Comparison of ENCODE assay signal across 14 cellular contexts in the genomic region with DNA sequence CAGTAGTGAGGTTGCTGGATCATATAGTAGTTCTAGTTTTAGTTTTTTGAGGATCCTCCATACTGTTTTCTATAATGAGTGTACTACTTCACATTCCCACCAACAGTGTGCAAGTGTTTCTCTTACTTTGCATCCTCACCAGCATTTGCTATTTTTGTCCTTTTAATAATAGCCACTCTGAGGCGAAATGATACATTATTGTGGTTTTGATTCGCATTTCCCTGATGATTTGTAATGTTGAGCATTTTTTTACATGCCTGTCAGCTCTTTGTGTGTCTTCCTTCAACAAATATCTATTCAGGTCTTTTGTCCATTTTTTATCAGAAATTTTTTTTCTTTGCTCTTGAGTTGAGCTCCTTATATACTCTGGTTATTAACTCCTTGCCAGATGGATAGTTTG.
DNase-seq lines count a peak whose midpoint lies in the region; ATAC-seq and TF ChIP-seq lines count a peak whose summit lies in the region.
"Had no signal": no experiment of that assay in that cellular context is flagged by ENCODE, and none has a peak within 500 bp of the region (broad histone marks: within the 10 kb centered on the region; RNA-seq: fewer than 3 reads in every experiment).

No MANE protein-coding gene starts in this region.

- H3K27ac ChIP-seq in CD8-positive, alpha-beta T cell (ENCODE audit: low read depth, low read length) = no peak overlapping the region
- no peak overlapping the region for H3K27ac ChIP-seq in CD8-positive, alpha-beta memory T cell (ENCODE audit: low read depth, low read length)
- no peak overlapping the region for H3K27ac ChIP-seq in mesendoderm (ENCODE audit: low read depth, low read length)
- H3K27ac ChIP-seq: BLaER1 treated with 17β-estradiol and CSF1 and Interleukin-3, amounts not matched to agents 10 nM and 100 nM had no signal

- H3K4ac ChIP-seq in mesendoderm (ENCODE audit: low read depth, low read length) = no peak overlapping the region

- WGBS in mesendoderm (ENCODE audit: extremely low coverage, insufficient coverage, low lambda C conversion rate) = no CpG with 5 or more reads among the region's 2 CpGs
- 82 to 89% methylated on average over 2 of the region's 2 CpGs for WGBS in lower leg skin, 2 donors

- H3K4me1 ChIP-seq in CD8-positive, alpha-beta T cell (ENCODE audit: insufficient read depth, low read length) = no peaks in the 10 kb centered on the region
- no peaks in the 10 kb centered on the region for H3K4me1 ChIP-seq in CD8-positive, alpha-beta memory T cell (ENCODE audit: insufficient read depth, low read length)
- H3K4me1 ChIP-seq in mesendoderm (ENCODE audit: control insufficient read depth, low read depth, low read length) = no peaks in the 10 kb centered on the region
- H3K4me1 ChIP-seq: BLaER1 treated with 17β-estradiol and CSF1 and Interleukin-3, amounts not matched to agents 10 nM and 100 nM had no signal

- no peak overlapping the region for H4K5ac ChIP-seq in mesendoderm (ENCODE audit: low read length)

- no peak for ATAC-seq in CD8-positive, alpha-beta T cell

- H3K27me3 ChIP-seq in CD8-positive, alpha-beta T cell (ENCODE audit: insufficient read depth, low read length) = no peaks in the 10 kb centered on the region
- no peaks in the 10 kb centered on the region for H3K27me3 ChIP-seq in CD8-positive, alpha-beta memory T cell (ENCODE audit: insufficient read depth, low read length, poor library complexity, severe bottlenecking)
- H3K27me3 ChIP-seq in mesendoderm (ENCODE audit: insufficient read depth, low read length, poor library complexity) = no peaks in the 10 kb centered on the region
- H3K27me3 ChIP-seq: BLaER1 treated with 17β-estradiol and CSF1 and Interleukin-3, amounts not matched to agents 10 nM and 100 nM had no signal

- peaks cover 23% of the 10 kb centered on the region for H3K9me3 Mint-ChIP-seq in CD8-positive, alpha-beta T cell
- H3K9me3 Mint-ChIP-seq in CD8-positive, alpha-beta memory T cell = peaks cover 7 to 21% (median 11%) of the 10 kb centered on the region in 5 donors

- H3K36me3 Mint-ChIP-seq in CD8-positive, alpha-beta T cell = no peaks in the 10 kb centered on the region
- no peaks in the 10 kb centered on the region for H3K36me3 Mint-ChIP-seq in CD8-positive, alpha-beta memory T cell

- H3K56ac ChIP-seq in mesendoderm (ENCODE audit: low read length) = no peak overlapping the region

- no peak overlapping the region for H2BK5ac ChIP-seq in mesendoderm (ENCODE audit: low read length)

- H2BK120ac ChIP-seq in mesendoderm (ENCODE audit: low read depth, low read length) = no peak overlapping the region

- no peak overlapping the region for H4K8ac ChIP-seq in mesendoderm (ENCODE audit: low read depth, low read length)

- in situ Hi-C loops in astrocyte of the spinal cord (cut with HindIII; ENCODE audit: low sequenced_read_pairs) = no loop called here

- no peak overlapping the region for H3K4me2 ChIP-seq in mesendoderm (ENCODE audit: low read length)
- H3K4me2 ChIP-seq: BLaER1 treated with 17β-estradiol and CSF1 and Interleukin-3, amounts not matched to agents 10 nM and 100 nM had no signal

- no peak overlapping the region for H3K27ac Mint-ChIP-seq in CD8-positive, alpha-beta T cell
- H3K27ac Mint-ChIP-seq in CD8-positive, alpha-beta memory T cell = no peak overlapping the region

- H3K79me2 ChIP-seq in mesendoderm (ENCODE audit: control insufficient read depth, insufficient read depth, low read length) = no peaks in the 10 kb centered on the region

- no peaks in the 10 kb centered on the region for H3K79me1 ChIP-seq in mesendoderm (ENCODE audit: low read length)

- no peaks in the 10 kb centered on the region for H3K4me1 Mint-ChIP-seq in CD8-positive, alpha-beta T cell (ENCODE audit: low read depth)
- H3K4me1 Mint-ChIP-seq in CD8-positive, alpha-beta memory T cell = no peaks in the 10 kb centered on the region

- H3K4me3 ChIP-seq in astrocyte of the spinal cord (ENCODE audit: low read depth, low read length) = no peak overlapping the region
- H3K4me3 ChIP-seq in CD8-positive, alpha-beta T cell (ENCODE audit: low read depth, low read length) = no peak overlapping the region
- no peak overlapping the region for H3K4me3 ChIP-seq in CD8-positive, alpha-beta memory T cell (ENCODE audit: low read length)
- no peak overlapping the region for H3K4me3 ChIP-seq in mesendoderm (ENCODE audit: low read length)
- H3K4me3 ChIP-seq in lower leg skin (ENCODE audit: low read depth, poor library complexity, severe bottlenecking) = no peak overlapping the region
- H3K4me3 ChIP-seq: BLaER1 treated with 17β-estradiol and CSF1 and Interleukin-3, amounts not matched to agents 10 nM and 100 nM had no signal

- H2BK15ac ChIP-seq in mesendoderm (replicated peaks; ENCODE audit: low read depth) = no peak overlapping the region

- H3K23ac ChIP-seq in mesendoderm (ENCODE audit: low read length) = no peak overlapping the region

- no peak overlapping the region for H3K18ac ChIP-seq in mesendoderm (ENCODE audit: low read length)

- H3K36me3 ChIP-seq in CD8-positive, alpha-beta T cell (ENCODE audit: insufficient read depth, low read length) = no peaks in the 10 kb centered on the region
- no peaks in the 10 kb centered on the region for H3K36me3 ChIP-seq in CD8-positive, alpha-beta memory T cell (ENCODE audit: insufficient read depth, low read length)
- H3K36me3 ChIP-seq in mesendoderm (ENCODE audit: control insufficient read depth, insufficient read depth, low read length) = no peaks in the 10 kb centered on the region
- H3K36me3 ChIP-seq: BLaER1 treated with 17β-estradiol and CSF1 and Interleukin-3, amounts not matched to agents 10 nM and 100 nM had no signal

- TF ChIP-seq CTCF in astrocyte of the spinal cord (IDR thresholded peaks at IDR 0.05; ENCODE audit: low read depth, low read length) (no peak), lower leg skin (IDR thresholded peaks at IDR 0.05) (no peak)
- no peak for TF ChIP-seq CTCF in CD8-positive, alpha-beta T cell (IDR thresholded peaks at IDR 0.05)

- CTCF ChIA-PET in CD8-positive, alpha-beta T cell (lab: Charles Lee) = no interaction called here
- CTCF ChIA-PET in CD8-positive, alpha-beta memory T cell (lab: Charles Lee) = no interaction called here

- no peaks in the 10 kb centered on the region for H3K27me3 Mint-ChIP-seq in CD8-positive, alpha-beta T cell (ENCODE audit: low read depth)
- peaks cover 0 to 1% of the 10 kb centered on the region in 2 donors for H3K27me3 Mint-ChIP-seq in CD8-positive, alpha-beta memory T cell

- H3K4me3 Mint-ChIP-seq in CD8-positive, alpha-beta T cell = no peak overlapping the region
- H3K4me3 Mint-ChIP-seq in CD8-positive, alpha-beta memory T cell = no peak overlapping the region

- H3K9ac ChIP-seq in mesendoderm (ENCODE audit: low read length) = no peak overlapping the region
- H3K9ac ChIP-seq: BLaER1 treated with 17β-estradiol and CSF1 and Interleukin-3, amounts not matched to agents 10 nM and 100 nM had no signal

- no peak for TF ChIP-seq POLR2A in lower leg skin (IDR thresholded peaks at IDR 0.05)

- H2AK5ac ChIP-seq in mesendoderm (ENCODE audit: low read length) = no peak overlapping the region

- intact Hi-C loops in CD8-positive, alpha-beta T cell (cut with DNase I, micrococcal nuclease) = no loop called here
- intact Hi-C loops in lower leg skin (cut with DNase I; ENCODE audit: low total_unique reads) = no loop called here

- POLR2A ChIA-PET in CD8-positive, alpha-beta T cell (lab: Charles Lee) = no interaction called here
- POLR2A ChIA-PET in CD8-positive, alpha-beta memory T cell (lab: Charles Lee) = no interaction called here

- no peaks in the 10 kb centered on the region for H3K9me3 ChIP-seq in CD8-positive, alpha-beta T cell (ENCODE audit: low read length)
- no peaks in the 10 kb centered on the region for H3K9me3 ChIP-seq in CD8-positive, alpha-beta memory T cell (ENCODE audit: low read length)

- DNase-seq in EH (ENCODE audit: low read depth) (peak; percentile 85), HT1080 (ENCODE audit: low read depth) (peak; percentile 36), astrocyte of the spinal cord (ENCODE audit: low read depth, low spot score) (peak; percentile 74), iris pigment epithelial cell (ENCODE audit: low read depth) (peak; percentile 39), mesendoderm (no peak), lower leg skin (ENCODE audit: low spot score in 2 of 2) (no peak)
- DNase-seq in CD8-positive, alpha-beta T cell = no peak
- no peak for DNase-seq in CD8-positive, alpha-beta memory T cell
- DNase-seq: Karpas-422, NCI-H187, NCI-H446, NCI-H69, SHP77 treated with DMSO at 0.1 percent for 48 hours had no signal

Comparison
In these comparisons a context has a peak if more than half of its experiments do, and no peak if none do; other contexts are left out.
1. DNase-seq: peak in EH (single experiment), HT1080 (single experiment), astrocyte of the spinal cord (single experiment) and iris pigment epithelial cell (single experiment); none in CD8-positive, alpha-beta T cell (0 of 7), CD8-positive, alpha-beta memory T cell (0 of 5), mesendoderm (single experiment) and lower leg skin (0 of 2).